In genomic region chr10:101043356-101043707, GRCh38 we compare ENCODE assay signal across 8 cellular contexts. TPM values are rescaled to one million over a fixed set of nuclear protein-coding genes. Genes with fewer than 3 reads are reported as not detected.
DNase-seq lines count a peak whose midpoint lies in the region; ATAC-seq and TF ChIP-seq lines count a peak whose summit lies in the region.

No MANE protein-coding gene starts in this region.

- DNase-seq in BE2C = no peak
- DNase-seq in brain microvascular endothelial cell = no peak
- DNase-seq in hepatic stellate cell (ENCODE audit: low spot score) = no peak
- DNase-seq in retina = no peak

- peak overlapping the region; percentile 88; the same call in 1 of the 2 replicates for H2AFZ ChIP-seq in KMS-11 (ENCODE audit: low read depth)

- peaks cover 18% of the 10 kb centered on the region for H3K4me1 ChIP-seq in BE2C
- peaks cover 23% of the 10 kb centered on the region for H3K4me1 ChIP-seq in KMS-11 (ENCODE audit: low read depth, poor library complexity, severe bottlenecking)
- peaks cover 27% of the 10 kb centered on the region for H3K4me1 ChIP-seq in mucosa of stomach (ENCODE audit: control insufficient read depth, insufficient read depth, low read length)

- ATAC-seq in HG02798 (IDR thresholded peaks at IDR 0.05; ENCODE audit: poor library complexity, unreplicated experiment) = no peak
- no peak for ATAC-seq in GM19397 (IDR thresholded peaks at IDR 0.05; ENCODE audit: unreplicated experiment)

- no peaks in the 10 kb centered on the region for H3K27me3 ChIP-seq in BE2C
- H3K27me3 ChIP-seq in KMS-11 (ENCODE audit: insufficient read depth, low read depth) = no peaks in the 10 kb centered on the region
- H3K27me3 ChIP-seq in brain microvascular endothelial cell (replicated peaks) = peaks cover 9% of the 10 kb centered on the region
- H3K27me3 ChIP-seq in mucosa of stomach (ENCODE audit: control insufficient read depth, insufficient read depth, low read length) = peaks cover 20% of the 10 kb centered on the region

- peak overlapping the region; percentile 63; the same call in 1 of the 2 replicates for H3K9ac ChIP-seq in KMS-11
- peak overlapping the region; percentile 85 for H3K9ac ChIP-seq in mucosa of stomach (ENCODE audit: low read length)

- H3K27ac ChIP-seq in KMS-11 = peak overlapping the region; percentile 23; the same call in 1 of the 2 replicates
- peak overlapping the region; percentile 78 for H3K27ac ChIP-seq in brain microvascular endothelial cell

- H3K9me3 ChIP-seq in BE2C = no peaks in the 10 kb centered on the region
- no peaks in the 10 kb centered on the region for H3K9me3 ChIP-seq in mucosa of stomach (ENCODE audit: control insufficient read depth, low read length)

- H3K36me3 ChIP-seq in BE2C = no peaks in the 10 kb centered on the region
- no peaks in the 10 kb centered on the region for H3K36me3 ChIP-seq in KMS-11 (ENCODE audit: insufficient read depth)
- H3K36me3 ChIP-seq in brain microvascular endothelial cell (replicated peaks) = peaks cover 25% of the 10 kb centered on the region
- no peaks in the 10 kb centered on the region for H3K36me3 ChIP-seq in mucosa of stomach (ENCODE audit: control insufficient read depth, insufficient read depth, low read length)

- H3K4me3 ChIP-seq in BE2C (ENCODE audit: low read depth, low read length) (peak overlapping the region; percentile 70), KMS-11 (IDR thresholded peaks at IDR 0.05; ENCODE audit: insufficient read depth, low read depth, low read length) (no peak overlapping the region), brain microvascular endothelial cell (ENCODE audit: low read depth, low read length) (peak overlapping the region; percentile 72), mucosa of stomach (ENCODE audit: low read length) (peak overlapping the region; percentile 61)

- H4K20me1 ChIP-seq in KMS-11 (ENCODE audit: insufficient read depth) = no peaks in the 10 kb centered on the region

- in situ Hi-C loops in brain microvascular endothelial cell (cut with HindIII; ENCODE audit: low pct_ligation_motif_present, low sequenced_read_pairs) = no loop called here

- peak overlapping the region; percentile 85 for H3K4me2 ChIP-seq in KMS-11

- no peak for TF ChIP-seq CTCF in BE2C (IDR thresholded peaks at IDR 0.05; ENCODE audit: low read depth, low read length)
- TF ChIP-seq CTCF in KMS-11 (conservative IDR thresholded peaks at IDR 0.05; ENCODE audit: low read depth, low read length) = no peak
- no peak for TF ChIP-seq CTCF in brain microvascular endothelial cell (IDR thresholded peaks at IDR 0.05; ENCODE audit: low read depth, low read length, missing control alignments)

- H3K79me2 ChIP-seq in KMS-11 (ENCODE audit: insufficient read depth, low read depth) = no peaks in the 10 kb centered on the region

RNA-seq across cellular contexts. Expression of gene SFXN3, which starts 12.3 kb away (rescaled TPM):
- polyA plus RNA-seq in BE2C (2012; ENCODE audit: insufficient read depth, insufficient read length, low read depth) = 31.7 TPM

RNA-seq across cellular contexts. Expression of gene PDZD7, which starts 12.4 kb away (rescaled TPM):
- 9.7 TPM for polyA plus RNA-seq in BE2C (2012; ENCODE audit: insufficient read depth, insufficient read length, low read depth)

RNA-seq across cellular contexts. Expression of gene KAZALD1, which starts 18.5 kb away (rescaled TPM):
- 27.2 TPM for polyA plus RNA-seq in BE2C (2012; ENCODE audit: insufficient read depth, insufficient read length, low read depth)

RNA-seq across cellular contexts. Expression of gene LZTS2, which starts 43.7 kb away (rescaled TPM):
- 98.8 TPM for polyA plus RNA-seq in BE2C (2012; ENCODE audit: insufficient read depth, insufficient read length, low read depth)

RNA-seq across cellular contexts. Expression of gene TWNK, which starts 56.0 kb away (rescaled TPM):
- 96.5 TPM for polyA plus RNA-seq in BE2C (2012; ENCODE audit: insufficient read depth, insufficient read length, low read depth)
